Comparison of ENCODE assay signal across 26 cellular contexts in genomic region chr6:122124908-122125307, GRCh38.
DNase-seq lines count a peak whose midpoint lies in the region; ATAC-seq, FAIRE-seq and TF ChIP-seq lines count a peak whose summit lies in the region.
"Had no signal": no experiment of that assay in that cellular context is flagged by ENCODE, and none has a peak within 500 bp of the region (broad histone marks: within the 10 kb centered on the region; RNA-seq: fewer than 3 reads in every experiment).

No MANE protein-coding gene starts in this region.

- no peak overlapping the region for H3K27ac ChIP-seq in IMR-90 (ENCODE audit: insufficient read depth, low read length)
- no peak overlapping the region for H3K27ac ChIP-seq in Karpas-422 (ENCODE audit: low read length)
- no peak overlapping the region for H3K27ac ChIP-seq in H1 (ENCODE audit: low read depth, low read length)
- H3K27ac ChIP-seq: BLaER1 had no signal

- H3K23me2 ChIP-seq in H1 (ENCODE audit: low read depth, low read length), result no peaks in the 10 kb centered on the region

- H3K27me3 ChIP-seq in IMR-90 (ENCODE audit: control insufficient read depth, insufficient read depth, low read length), result no peaks in the 10 kb centered on the region
- H3K27me3 ChIP-seq in Karpas-422 (ENCODE audit: low read length), result 0 out of 2 replicates have a peak, but pooled peaks cover 2% of the 10 kb centered on the region
- H3K27me3 ChIP-seq in H1 (replicated peaks in 1 of 4; ENCODE audit: control insufficient read depth in 3 of 4, extremely low read depth in 1 of 4, insufficient read depth in 3 of 4, low read length in 3 of 4), result no peaks in the 10 kb centered on the region
- H3K27me3 ChIP-seq: BE2C, BLaER1 had no signal

- H2AK9ac ChIP-seq in IMR-90 (replicated peaks; ENCODE audit: low read depth, low read length, poor library complexity), result no peak overlapping the region

- in situ Hi-C loops in IMR-90 (cut with MboI; ENCODE audit: low sequenced_read_pairs), result no loop called here

- H3K18ac ChIP-seq in IMR-90 (ENCODE audit: low read depth, low read length) (no peak overlapping the region), H1 (ENCODE audit: extremely low read depth, low read length) (no peak overlapping the region)

- TF ChIP-seq EP300 in H1 (IDR thresholded peaks at IDR 0.05; ENCODE audit: borderline replicate concordance in 1 of 2, low read depth in 2 of 2, low read length in 2 of 2), result no peak

- H3K9ac ChIP-seq in IMR-90 (ENCODE audit: low read depth, low read length), result no peak overlapping the region
- H3K9ac ChIP-seq in Karpas-422 (ENCODE audit: low read length), result no peak overlapping the region
- H3K9ac ChIP-seq in H1 (replicated peaks in 1 of 4; ENCODE audit: extremely low read depth in 1 of 4, low read depth in 3 of 4, low read length in 3 of 4), result no peak overlapping the region
- H3K9ac ChIP-seq: BLaER1 had no signal

- H4K91ac ChIP-seq in IMR-90 (ENCODE audit: insufficient read depth, low read depth, low read length) (no peak overlapping the region), H1 (replicated peaks; ENCODE audit: insufficient read length, low read length) (no peak overlapping the region)

- H2BK15ac ChIP-seq in IMR-90 (ENCODE audit: low read depth, low read length), result no peak overlapping the region
- no peak overlapping the region for H2BK15ac ChIP-seq in H1 (ENCODE audit: low read length)

- H3K36me3 ChIP-seq in IMR-90 (ENCODE audit: control insufficient read depth, insufficient read depth, low read length) (no peaks in the 10 kb centered on the region), Karpas-422 (ENCODE audit: insufficient read depth, low read length) (no peaks in the 10 kb centered on the region), H1 (ENCODE audit: control insufficient read depth in 2 of 4, insufficient read depth in 4 of 4, low read length in 3 of 4) (no peaks in the 10 kb centered on the region)
- H3K36me3 ChIP-seq: BE2C, BLaER1 had no signal

- TF ChIP-seq CTCF in IMR-90 (conservative IDR thresholded peaks at IDR 0.05; ENCODE audit: low read depth, low read length), result no peak
- no peak for TF ChIP-seq CTCF in H1 (IDR thresholded peaks at IDR 0.05; ENCODE audit: control extremely low read depth in 1 of 3, insufficient read depth in 1 of 3, low read depth in 1 of 3, low read length in 3 of 3)

- no peaks in the 10 kb centered on the region for H3K27me3 Mint-ChIP-seq in activated CD4-positive, alpha-beta memory T cell treated with anti-CD3 and anti-CD28 coated beads, Interleukin-2, amount 10 ng/mL, durations not matched to agents 7 days and 5 days
- H3K27me3 Mint-ChIP-seq: CD4-positive, alpha-beta memory T cell; CD4-positive, CD25-positive, alpha-beta regulatory T cell; CD8-positive, alpha-beta memory T cell had no signal

- H3K4me3 Mint-ChIP-seq in activated CD4-positive, alpha-beta memory T cell treated with anti-CD3 and anti-CD28 coated beads, Interleukin-2, amount 10 ng/mL, durations not matched to agents 7 days and 5 days, result no peak overlapping the region
- H3K4me3 Mint-ChIP-seq: CD14-positive monocyte; CD4-positive, alpha-beta memory T cell; CD4-positive, CD25-positive, alpha-beta regulatory T cell; CD8-positive, alpha-beta memory T cell had no signal

- H2BK5ac ChIP-seq in IMR-90 (ENCODE audit: low read depth, low read length, poor library complexity, severe bottlenecking) (no peak overlapping the region), H1 (ENCODE audit: low read depth, low read length) (no peak overlapping the region)

- H3K27ac Mint-ChIP-seq in activated CD4-positive, alpha-beta memory T cell treated with anti-CD3 and anti-CD28 coated beads, Interleukin-2, amount 10 ng/mL, durations not matched to agents 7 days and 5 days, result no peak overlapping the region
- H3K27ac Mint-ChIP-seq: CD14-positive monocyte; CD4-positive, alpha-beta memory T cell; CD4-positive, CD25-positive, alpha-beta regulatory T cell; CD8-positive, alpha-beta memory T cell had no signal

- no peaks in the 10 kb centered on the region for H3K9me3 Mint-ChIP-seq in activated CD4-positive, alpha-beta memory T cell treated with anti-CD3 and anti-CD28 coated beads, Interleukin-2, amount 10 ng/mL, durations not matched to agents 7 days and 5 days
- H3K9me3 Mint-ChIP-seq: CD4-positive, alpha-beta memory T cell had no signal

- BruUV-seq in IMR-90 (replicated peaks; lab: Mats Ljungman, UMichigan), result no TSS peak

- dilution Hi-C loops in IMR-90 (cut with HindIII; ENCODE audit: low sequenced_read_pairs, unreplicated experiment), result no loop called here

- H3K79me1 ChIP-seq in IMR-90 (ENCODE audit: low read depth in 1 of 2, low read length in 2 of 2) (no peaks in the 10 kb centered on the region), H1 (ENCODE audit: low read depth, low read length) (no peaks in the 10 kb centered on the region)

- no peaks in the 10 kb centered on the region for H3K36me3 Mint-ChIP-seq in activated CD4-positive, alpha-beta memory T cell treated with anti-CD3 and anti-CD28 coated beads, Interleukin-2, amount 10 ng/mL, durations not matched to agents 7 days and 5 days (ENCODE audit: low read depth)
- H3K36me3 Mint-ChIP-seq: CD14-positive monocyte; CD4-positive, alpha-beta memory T cell; CD4-positive, CD25-positive, alpha-beta regulatory T cell; CD8-positive, alpha-beta memory T cell had no signal

- no peak for FAIRE-seq in H1 (lab: Jason Lieb, UNC)
- FAIRE-seq: A204.1, GM12878, GM12892, GM18507 had no signal

- DNase-seq in IMR-90 (no peak), Karpas-422 (peak; percentile 21), H1 (ENCODE audit: low read depth in 1 of 2, low spot score in 2 of 2) (no peak)
- DNase-seq in activated CD4-positive, alpha-beta memory T cell treated with anti-CD3 and anti-CD28 coated beads, Interleukin-2, amount 10 ng/mL, durations not matched to agents 7 days and 5 days, result no peak
- DNase-seq: 8988T; ACHN; BE2C; C1 segment of cervical spinal cord; CD4-positive, alpha-beta memory T cell; CD4-positive, CD25-positive, alpha-beta regulatory T cell; CD8-positive, alpha-beta memory T cell; COR-L47; DMS 273 treated with DMSO at 0.1 percent for 48 hours; DMS153; DMS53; DMS79; DND-41; EL; GDM1 had no signal

- no peak overlapping the region for H2BK12ac ChIP-seq in H1 (ENCODE audit: low read depth, low read length)

- TF ChIP-seq POLR2A in IMR-90 (IDR thresholded peaks at IDR 0.05; ENCODE audit: low read depth, low read length), result no peak
- no peak for TF ChIP-seq POLR2A in H1 (IDR thresholded peaks at IDR 0.05; ENCODE audit: control extremely low read depth in 1 of 2, low read depth in 2 of 2, low read length in 2 of 2)

- no peaks in the 10 kb centered on the region for H3K4me1 Mint-ChIP-seq in activated CD4-positive, alpha-beta memory T cell treated with anti-CD3 and anti-CD28 coated beads, Interleukin-2, amount 10 ng/mL, durations not matched to agents 7 days and 5 days
- H3K4me1 Mint-ChIP-seq: CD14-positive monocyte; CD4-positive, CD25-positive, alpha-beta regulatory T cell; CD8-positive, alpha-beta memory T cell had no signal

- ATAC-seq in IMR-90 (ENCODE audit: low read depth) (no peak), HG02759 (IDR thresholded peaks at IDR 0.05; ENCODE audit: unreplicated experiment) (no peak)
- ATAC-seq: GM12878 had no signal

- H3K23ac ChIP-seq in IMR-90 (ENCODE audit: low read depth, low read length) (no peak overlapping the region), H1 (ENCODE audit: insufficient read length) (no peak overlapping the region)

- H3K4ac ChIP-seq in IMR-90 (ENCODE audit: low read depth, low read length), result no peak overlapping the region
- no peak overlapping the region for H3K4ac ChIP-seq in H1 (replicated peaks; ENCODE audit: insufficient read length, low read depth, low read length)

- H4K8ac ChIP-seq in IMR-90 (ENCODE audit: low read depth in 2 of 2, low read length in 2 of 2), result no peak overlapping the region
- H4K8ac ChIP-seq in H1 (ENCODE audit: extremely low read depth, insufficient read depth, low read length), result no peak overlapping the region

- TF ChIP-seq RAD21 in IMR-90 (IDR thresholded peaks at IDR 0.05; ENCODE audit: low read length), result no peak
- TF ChIP-seq RAD21 in H1 (IDR thresholded peaks at IDR 0.05 in 1 of 2, conservative IDR thresholded peaks at IDR 0.05 in 1 of 2; ENCODE audit: low read depth in 2 of 2, low read length in 2 of 2), result no peak

- H3K79me2 ChIP-seq in Karpas-422 (ENCODE audit: low read length), result no peaks in the 10 kb centered on the region
- no peaks in the 10 kb centered on the region for H3K79me2 ChIP-seq in H1 (ENCODE audit: control insufficient read depth in 1 of 2, insufficient read depth in 2 of 2, low read length in 2 of 2)

- WGBS in IMR-90 (ENCODE audit: extremely low coverage in 2 of 2, insufficient read length in 1 of 2), 2 experiments, result no CpG with 5 or more reads among the region's 3 CpGs
- WGBS in H1 (ENCODE audit: extremely low coverage in 1 of 2, insufficient coverage in 1 of 2, insufficient read length in 1 of 2, insufficient replicate concordance in 2 of 2, low coverage in 1 of 2, low lambda C conversion rate in 2 of 2, missing lambda C conversion rate in 1 of 2), 2 experiments, result 95% methylated on average over 3 of the region's 3 CpGs; no CpG with 5 or more reads in 1 of the 2 experiments

- H4K20me1 ChIP-seq in IMR-90 (ENCODE audit: insufficient read depth, low read length) (no peaks in the 10 kb centered on the region), Karpas-422 (ENCODE audit: insufficient read depth, low read depth, low read length) (no peaks in the 10 kb centered on the region), H1 (replicated peaks in 1 of 2; ENCODE audit: control insufficient read depth in 1 of 2, insufficient read depth in 2 of 2, low read length in 2 of 2) (no peaks in the 10 kb centered on the region)
- H4K20me1 ChIP-seq: BLaER1 had no signal

- H3K4me3 ChIP-seq in IMR-90 (ENCODE audit: insufficient read depth, low read depth, low read length), result no peak overlapping the region
- H3K4me3 ChIP-seq in Karpas-422 (ENCODE audit: low read length), result no peak overlapping the region
- no peak overlapping the region for H3K4me3 ChIP-seq in H1 (ENCODE audit: extremely low read depth in 1 of 4, insufficient read depth in 2 of 4, low read depth in 3 of 4, low read length in 4 of 4)
- H3K4me3 ChIP-seq: BLaER1, GM12878 had no signal

- no peak overlapping the region for H2BK120ac ChIP-seq in IMR-90 (ENCODE audit: low read depth, low read length)
- no peak overlapping the region for H2BK120ac ChIP-seq in H1 (replicated peaks; ENCODE audit: low read depth, low read length)

- no peak overlapping the region for H2AK5ac ChIP-seq in IMR-90 (ENCODE audit: low read depth, low read length)
- no peak overlapping the region for H2AK5ac ChIP-seq in H1 (ENCODE audit: low read depth, low read length)

- H3K56ac ChIP-seq in IMR-90 (ENCODE audit: extremely low read depth, insufficient read depth, low read length) (no peak overlapping the region), H1 (replicated peaks; ENCODE audit: insufficient read length, low read depth, low read length) (no peak overlapping the region)

- H3K9me3 ChIP-seq in IMR-90 (ENCODE audit: control insufficient read depth, insufficient read depth, low read length), result no peaks in the 10 kb centered on the region
- no peaks in the 10 kb centered on the region for H3K9me3 ChIP-seq in Karpas-422 (ENCODE audit: low read length)
- H3K9me3 ChIP-seq in H1 (ENCODE audit: insufficient read depth in 2 of 2, low read depth in 1 of 2, low read length in 1 of 2), result no peaks in the 10 kb centered on the region
- H3K9me3 ChIP-seq: BE2C, BLaER1 had no signal

- no peaks in the 10 kb centered on the region for H3K9me1 ChIP-seq in IMR-90 (ENCODE audit: insufficient read depth, low read length)

- H4K5ac ChIP-seq in IMR-90 (ENCODE audit: low read depth, low read length) (no peak overlapping the region), H1 (ENCODE audit: insufficient read length, low read depth, low read length) (no peak overlapping the region)

- H3K4me2 ChIP-seq in IMR-90 (ENCODE audit: low read depth, low read length), result no peak overlapping the region
- no peak overlapping the region for H3K4me2 ChIP-seq in Karpas-422 (ENCODE audit: low read depth, low read length, poor library complexity, severe bottlenecking)
- no peak overlapping the region for H3K4me2 ChIP-seq in H1 (ENCODE audit: insufficient read depth in 1 of 2, low read depth in 2 of 2, low read length in 2 of 2)
- H3K4me2 ChIP-seq: BLaER1 had no signal

- CTCF ChIA-PET in IMR-90 (lab: Yijun Ruan, JAX), result no interaction called here
- CTCF ChIA-PET in H1 (lab: Charles Lee; ENCODE audit: partially characterized antibody), result interaction anchor here (1.1 kb wide), 1 partner anchor 20 kb away, joined by 3 read pairs; no protein-coding TSS in a partner anchor
- CTCF ChIA-PET in activated CD4-positive, alpha-beta memory T cell treated with anti-CD3 and anti-CD28 coated beads, Interleukin-2, amount 10 ng/mL, durations not matched to agents 7 days and 5 days (lab: Charles Lee), result no interaction called here

- H3K14ac ChIP-seq in IMR-90 (replicated peaks; ENCODE audit: low read depth, low read length) (no peak overlapping the region), H1 (ENCODE audit: insufficient read length) (no peak overlapping the region)

- intact Hi-C loops in IMR-90 (cut with micrococcal nuclease), result no loop called here

- no peak overlapping the region for H2BK20ac ChIP-seq in IMR-90 (ENCODE audit: low read depth, low read length)
- H2BK20ac ChIP-seq in H1 (ENCODE audit: low read length), result no peak overlapping the region

- H3K4me1 ChIP-seq in IMR-90 (ENCODE audit: control insufficient read depth, insufficient read depth, low read length) (no peaks in the 10 kb centered on the region), Karpas-422 (ENCODE audit: low read length) (no peaks in the 10 kb centered on the region), H1 (replicated peaks in 1 of 4; ENCODE audit: control insufficient read depth in 3 of 4, insufficient read depth in 4 of 4, low read length in 3 of 4) (no peaks in the 10 kb centered on the region)
- H3K4me1 ChIP-seq: BE2C had no signal

- H2AFZ ChIP-seq in IMR-90 (replicated peaks; ENCODE audit: low read length, poor library complexity) (no peak overlapping the region), Karpas-422 (ENCODE audit: low read length) (no peak overlapping the region), H1 (ENCODE audit: low read length) (no peak overlapping the region)

- no peaks in the 10 kb centered on the region for H3K9me2 ChIP-seq in Karpas-422 (replicated peaks; ENCODE audit: insufficient read depth, low read length)

- POLR2A ChIA-PET in IMR-90 (lab: Charles Lee; ENCODE audit: unreplicated experiment), result no interaction called here
- POLR2A ChIA-PET in H1 (lab: Charles Lee; ENCODE audit: partially characterized antibody), result no interaction called here
- POLR2A ChIA-PET in activated CD4-positive, alpha-beta memory T cell treated with anti-CD3 and anti-CD28 coated beads, Interleukin-2, amount 10 ng/mL, durations not matched to agents 7 days and 5 days (lab: Charles Lee), result no interaction called here
